Comparison of ENCODE assay signal across 17 cellular contexts in genomic region chr9:18275313-18275990, GRCh38.
"Had no signal": no experiment of that assay in that cellular context is flagged by ENCODE, and none has a peak within 500 bp of the region (broad histone marks: within the 10 kb centered on the region; RNA-seq: fewer than 3 reads in every experiment).

No MANE protein-coding gene starts in this region.

- H3K9ac ChIP-seq: KMS-11 had no signal

- H3K27ac ChIP-seq: HL-60, KMS-11 had no signal

- DNase-seq: Kasumi-1, MV-4-11, NCI-H1048, NCI-H1417, NCI-H1436 treated with DMSO at 0.1 percent for 48 hours, NCI-H1694, NCI-H187 treated with DMSO at 0.1 percent for 48 hours, NCI-H2081, NCI-H2107, NCI-H510A, NCI-H524 treated with DMSO at 0.1 percent for 48 hours, NCI-H774, SHP77 had no signal

- ATAC-seq: K562, SK-N-SH treated with all-trans-retinoic acid at 6 μM for 48 hours had no signal

- H3K4me3 ChIP-seq: K562 had no signal
